13 cellular contexts compared by ENCODE assay signal in genomic region chr11:125901872-125902271, GRCh38. TPM values are rescaled to one million over a fixed set of nuclear protein-coding genes. Genes with fewer than 3 reads are reported as not detected.
DNase-seq lines count a peak whose midpoint lies in the region; ATAC-seq, FAIRE-seq and TF ChIP-seq lines count a peak whose summit lies in the region.
"Had no signal": no experiment of that assay in that cellular context is flagged by ENCODE, and none has a peak within 500 bp of the region (broad histone marks: within the 10 kb centered on the region; RNA-seq: fewer than 3 reads in every experiment).

No MANE protein-coding gene starts in this region.

- peaks cover 22 to 54% (median 40%) of the 10 kb centered on the region in 4 donors for H3K4me1 Mint-ChIP-seq in CD4-positive, CD25-positive, alpha-beta regulatory T cell
- H3K4me1 Mint-ChIP-seq in naive thymus-derived CD8-positive, alpha-beta T cell: peaks cover 17 to 52% (median 39%) of the 10 kb centered on the region in 4 donors

- in situ Hi-C loops in GM12878 (cut with MboI): no loop called here

- 93% methylated on average over 5 of the region's 6 CpGs for WGBS in HUES64
- 81% methylated on average over 6 of the region's 6 CpGs for WGBS in GM12878 (ENCODE audit: insufficient coverage, insufficient replicate concordance, low lambda C conversion rate, missing lambda C conversion rate)

- no peak overlapping the region for H3K9ac ChIP-seq in HUES64 (ENCODE audit: low read depth, low read length)
- no peak overlapping the region for H3K9ac ChIP-seq in GM12878 (ENCODE audit: control insufficient read depth, insufficient read depth, low read length)

- H2AFZ ChIP-seq in GM12878 (ENCODE audit: control insufficient read depth, low read depth, low read length) (no peak overlapping the region), OCI-LY7 (ENCODE audit: low read length) (no peak overlapping the region)

- peaks cover 15% of the 10 kb centered on the region for H3K27me3 ChIP-seq in CD4-positive, CD25-positive, alpha-beta regulatory T cell (ENCODE audit: control insufficient read depth, insufficient read depth, low read length)
- H3K27me3 ChIP-seq in HUES64 (ENCODE audit: insufficient read depth, low read length) (peaks cover 24% of the 10 kb centered on the region), GM12878 (replicated peaks in 1 of 2; ENCODE audit: control insufficient read depth in 2 of 2, insufficient read depth in 2 of 2, low read length in 1 of 2) (peaks cover 3 to 6% of the 10 kb centered on the region in 2 experiments; a peak in 3 of 4 replicates)

- FAIRE-seq in GM12878 (lab: Jason Lieb, UNC): peak; percentile 31
- FAIRE-seq: GM19239 had no signal

- no peak for TF ChIP-seq POLR2A in GM12878 (IDR thresholded peaks at IDR 0.05; ENCODE audit: low read depth, low read length)

- peak overlapping the region in 1 of 3 donors; percentile 66 for H3K27ac Mint-ChIP-seq in CD4-positive, CD25-positive, alpha-beta regulatory T cell
- H3K27ac Mint-ChIP-seq in naive thymus-derived CD8-positive, alpha-beta T cell: peak overlapping the region in 6 of 10 donors; percentile 8 to 48 (median 22)

- SMC1A ChIA-PET in GM12878 (lab: Charles Lee; ENCODE audit: uncharacterized antibody, unreplicated experiment): no interaction called here

- H3K4me1 ChIP-seq in CD4-positive, CD25-positive, alpha-beta regulatory T cell (ENCODE audit: control insufficient read depth, insufficient read depth, low read length, poor library complexity, severe bottlenecking): peaks cover 24% of the 10 kb centered on the region
- H3K4me1 ChIP-seq in HUES64 (ENCODE audit: insufficient read depth, low read length) (peaks cover 4% of the 10 kb centered on the region; the same call in 1 of the 2 replicates), GM12878 (ENCODE audit: control insufficient read depth, insufficient read depth, low read length) (peaks cover 4% of the 10 kb centered on the region; the same call in 1 of the 2 replicates), OCI-LY7 (ENCODE audit: insufficient read depth, low read length, poor library complexity, severe bottlenecking) (peaks cover 8% of the 10 kb centered on the region)

- H3K4me2 ChIP-seq in GM12878 (ENCODE audit: control insufficient read depth, insufficient read depth) (peak overlapping the region; percentile 19; the same call in 1 of the 2 replicates), OCI-LY7 (ENCODE audit: low read length) (no peak overlapping the region; the same call in 1 of the 2 replicates)

- H3K27me3 Mint-ChIP-seq in CD4-positive, CD25-positive, alpha-beta regulatory T cell: peaks cover 29% of the 10 kb centered on the region
- peaks cover 7 to 27% (median 15%) of the 10 kb centered on the region in 5 donors for H3K27me3 Mint-ChIP-seq in naive thymus-derived CD8-positive, alpha-beta T cell

- H3K36me3 ChIP-seq in CD4-positive, CD25-positive, alpha-beta regulatory T cell (ENCODE audit: control insufficient read depth, insufficient read depth, low read length): peaks cover 12% of the 10 kb centered on the region
- H3K36me3 ChIP-seq in HUES64 (ENCODE audit: insufficient read depth, low read length) (peaks cover 25% of the 10 kb centered on the region), GM12878 (ENCODE audit: control insufficient read depth in 2 of 2, insufficient read depth in 2 of 2, low read length in 1 of 2) (peaks cover 4 to 14% of the 10 kb centered on the region in 2 experiments), OCI-LY7 (ENCODE audit: insufficient read depth, low read length) (peaks cover 47% of the 10 kb centered on the region)
- H3K36me3 ChIP-seq: brain microvascular endothelial cell had no signal

- RAD21 ChIA-PET in GM12878 (lab: Charles Lee; ENCODE audit: unreplicated experiment): no interaction called here

- intact Hi-C loops in GM12878 (cut with micrococcal nuclease; ENCODE audit: unreplicated experiment) (no loop called here), OCI-LY7 (cut with micrococcal nuclease; ENCODE audit: unreplicated experiment) (no loop called here)

- H3K9me2 ChIP-seq in OCI-LY7 (ENCODE audit: insufficient read depth, low read length): no peaks in the 10 kb centered on the region

- no peak for TF ChIP-seq EP300 in GM12878 (IDR thresholded peaks at IDR 0.05; ENCODE audit: borderline replicate concordance in 1 of 2, control insufficient read depth in 1 of 2, low read depth in 2 of 2, low read length in 2 of 2)

- peak overlapping the region; percentile 3 for H3K4me3 ChIP-seq in CD4-positive, CD25-positive, alpha-beta regulatory T cell (ENCODE audit: low read depth, low read length)
- H3K4me3 ChIP-seq in HUES64 (ENCODE audit: low read length) (peak overlapping the region; percentile 26), GM12878 (peak overlapping the region; percentile 84; the same call in 1 of the 2 replicates), OCI-LY7 (ENCODE audit: low read depth, low read length, poor library complexity, severe bottlenecking) (no peak overlapping the region)

- no peak for ATAC-seq in CD4-positive, CD25-positive, alpha-beta regulatory T cell (ENCODE audit: low read depth in 2 of 2)
- ATAC-seq in GM12878: no peak
- no peak for ATAC-seq in naive thymus-derived CD8-positive, alpha-beta T cell
- ATAC-seq in HG02571 (IDR thresholded peaks at IDR 0.05; ENCODE audit: unreplicated experiment): no peak

- TF ChIP-seq CTCF in GM12878 (IDR thresholded peaks at IDR 0.05 in 2 of 3, conservative IDR thresholded peaks at IDR 0.05 in 1 of 3; ENCODE audit: control insufficient read depth in 2 of 3, extremely low read depth in 1 of 3, insufficient read depth in 1 of 3, low read depth in 3 of 3, low read length in 3 of 3) (no peak), OCI-LY7 (conservative IDR thresholded peaks at IDR 0.05; ENCODE audit: low read length) (no peak)

- TF ChIP-seq RAD21 in GM12878 (IDR thresholded peaks at IDR 0.05; ENCODE audit: insufficient read depth, low read depth, low read length): no peak

- H3K79me2 ChIP-seq in GM12878 (ENCODE audit: control insufficient read depth, insufficient read depth, low read length) (peaks cover 8% of the 10 kb centered on the region), OCI-LY7 (ENCODE audit: insufficient read depth, low read depth, low read length) (peaks cover 39% of the 10 kb centered on the region; the same call in 1 of the 2 replicates)

- peaks cover 20% of the 10 kb centered on the region for H3K36me3 Mint-ChIP-seq in CD4-positive, CD25-positive, alpha-beta regulatory T cell
- peaks cover 6 to 26% (median 7%) of the 10 kb centered on the region in 3 donors for H3K36me3 Mint-ChIP-seq in naive thymus-derived CD8-positive, alpha-beta T cell

- H3K9me3 ChIP-seq in CD4-positive, CD25-positive, alpha-beta regulatory T cell (ENCODE audit: control insufficient read depth in 2 of 2, low read length in 2 of 2): no peaks in the 10 kb centered on the region
- H3K9me3 ChIP-seq in HUES64 (ENCODE audit: insufficient read depth, low read depth, low read length) (no peaks in the 10 kb centered on the region), GM12878 (replicated peaks; ENCODE audit: control insufficient read depth, insufficient read depth, low read length) (peaks cover 1% of the 10 kb centered on the region; the same call in 2 of the 3 replicates), OCI-LY7 (ENCODE audit: low read length) (no peaks in the 10 kb centered on the region)

- no peaks in the 10 kb centered on the region for H4K20me1 ChIP-seq in GM12878 (ENCODE audit: control insufficient read depth, insufficient read depth)
- peaks cover 7% of the 10 kb centered on the region; the same call in 1 of the 2 replicates for H4K20me1 ChIP-seq in OCI-LY7 (ENCODE audit: insufficient read depth, low read length)

- DNase-seq in CD4-positive, CD25-positive, alpha-beta regulatory T cell: no peak
- no peak for DNase-seq in GM12878 (ENCODE audit: low read depth, low spot score)
- DNase-seq in naive thymus-derived CD8-positive, alpha-beta T cell: no peak
- no peak for DNase-seq in NCI-H774 (lab: John Stamatoyannopoulos, UW)
- DNase-seq in stimulated activated CD4-positive, alpha-beta T cell treated with anti-CD3 and anti-CD28 coated beads, Interleukin-4, amount 100 ng/mL, for 24 hours: no peak
- no peak for DNase-seq in OCI-LY7 (ENCODE audit: low spot score)
- DNase-seq: brain microvascular endothelial cell, Kasumi-1 had no signal

- POLR2A ChIA-PET in GM12878 (lab: Charles Lee) (interaction anchor here (2.1 kb wide), 1 partner anchor 14 kb away, joined by 13 read pairs; the partner anchor contains the start of gene HYLS1), OCI-LY7 (lab: Charles Lee) (no interaction called here)
- POLR2A ChIA-PET in naive thymus-derived CD8-positive, alpha-beta T cell (lab: Charles Lee): no interaction called here

- H3K9me3 Mint-ChIP-seq in CD4-positive, CD25-positive, alpha-beta regulatory T cell: peaks cover 0 to 4% (median 0%) of the 10 kb centered on the region in 7 donors
- H3K9me3 Mint-ChIP-seq in naive thymus-derived CD8-positive, alpha-beta T cell: peaks cover 0 to 2% (median 0%) of the 10 kb centered on the region in 9 donors

- CTCF ChIA-PET in GM12878 (lab: Yijun Ruan, JAX) (interaction anchor here (1.6 kb wide), 1 partner anchor 292 kb away, joined by 4 read pairs; no protein-coding TSS in a partner anchor), OCI-LY7 (lab: Charles Lee; ENCODE audit: unreplicated experiment) (no interaction called here)

- no peak overlapping the region for H3K27ac ChIP-seq in CD4-positive, CD25-positive, alpha-beta regulatory T cell (ENCODE audit: insufficient read depth, low read length, poor library complexity, severe bottlenecking)
- H3K27ac ChIP-seq in HUES64 (ENCODE audit: low read depth, low read length) (no peak overlapping the region), GM12878 (ENCODE audit: control insufficient read depth, insufficient read depth) (no peak overlapping the region), OCI-LY7 (ENCODE audit: low read depth, low read length, poor library complexity, severe bottlenecking) (no peak overlapping the region)
- H3K27ac ChIP-seq: brain microvascular endothelial cell had no signal

- no TSS peak for BruUV-seq in GM12878 (replicated peaks; lab: Mats Ljungman, UMichigan)
- no TSS peak for BruUV-seq in OCI-LY7 (replicated peaks; lab: Mats Ljungman, UMichigan)

- H3K4me3 Mint-ChIP-seq in CD4-positive, CD25-positive, alpha-beta regulatory T cell: peak overlapping the region; percentile 77 to 92 (median 82)
- H3K4me3 Mint-ChIP-seq in naive thymus-derived CD8-positive, alpha-beta T cell: peak overlapping the region; percentile 51 to 96 (median 77)

RNA-seq across cellular contexts. Expression of gene PUS3, which starts 1.1 kb away (rescaled TPM):
- total RNA-seq in CD4-positive, CD25-positive, alpha-beta regulatory T cell: 4.8 TPM
- polyA plus RNA-seq in CD4-positive, CD25-positive, alpha-beta regulatory T cell: 10 to 100 TPM; 11.0 to 15.1 (median 14.4) TPM
- polyA plus RNA-seq in HUES64 (2013, experiment 1 of 2): 19.0 TPM
- polyA plus RNA-seq in HUES64 (2013, experiment 2 of 2): 20.8 TPM
- total RNA-seq in GM12878 (2013; cell fraction: nucleolus; rRNA removed): 7.4 and 9.0 TPM in 2 replicates
- total RNA-seq in GM12878 (2014; rRNA removed) (11.2 and 12.3 TPM in 2 replicates), GM12878 (2014; rRNA removed; fragmentation: Illumina TruSeq; extraction: Trizol) (18.5 and 22.4 TPM in 2 replicates), GM12878 (2021) (11.9 and 12.1 TPM in 2 replicates), OCI-LY7 (2022) (9.2 and 10.2 TPM in 2 replicates)
- 7.5 TPM for polyA plus RNA-seq in GM12878 (2011; ENCODE audit: low read depth)
- polyA plus RNA-seq in GM12878 (2011; rRNA removed) (10.9 and 15.9 TPM in 2 replicates), GM12878 (2014; fragmentation: Illumina TruSeq; extraction: Trizol) (21.2 and 24.7 TPM in 2 replicates), GM12878 (2014; fragmentation: Nextera tagmentation; extraction: Ambion mirVana) (10 to 100 TPM; 19.2 to 20.3 TPM), GM12878 (2014; rRNA removed) (9.6 and 11.3 TPM in 2 replicates), GM12878 (2016; fragmentation: Nextera tagmentation; extraction: Ambion mirVana) (10 to 100 TPM; 13.3 to 15.2 TPM)
- polyA plus RNA-seq in GM12878 (2011; cell fraction: cytosol; rRNA removed): 6.6 and 9.2 TPM in 2 replicates
- polyA plus RNA-seq in GM12878 (2011; cell fraction: nucleus; rRNA removed): 5.6 and 6.2 TPM in 2 replicates
- polyA plus RNA-seq in GM12878 (2012): 10.6 and 14.8 TPM in 2 replicates
- 9.3 and 14.3 TPM in 2 replicates for polyA minus RNA-seq in GM12878 (2011; rRNA and poly(A)+ RNA removed)
- polyA minus RNA-seq in GM12878 (2011; cell fraction: cytosol; rRNA and poly(A)+ RNA removed): 2.7 and 3.5 TPM in 2 replicates
- polyA minus RNA-seq in GM12878 (2011; cell fraction: nucleus; rRNA and poly(A)+ RNA removed): 3.3 and 5.1 TPM in 2 replicates
- total RNA-seq in naive thymus-derived CD8-positive, alpha-beta T cell: 1 to 10 TPM; 8.2 to 8.4 TPM
- 10 to 100 TPM in 1 of 3 donors, 1 to 10 TPM in 2; 9.5 to 16.7 (median 9.8) TPM for polyA plus RNA-seq in naive thymus-derived CD8-positive, alpha-beta T cell
- 7.7 and 8.6 TPM in 2 replicates for total RNA-seq in OCI-LY7 (2014; rRNA removed; shearing (Covaris generic))

RNA-seq across cellular contexts. Expression of gene DDX25, which starts 2.4 kb away (rescaled TPM):
- not detected for total RNA-seq in CD4-positive, CD25-positive, alpha-beta regulatory T cell
- not detected for polyA plus RNA-seq in CD4-positive, CD25-positive, alpha-beta regulatory T cell
- polyA plus RNA-seq in HUES64 (2013, experiment 1 of 2): 11.7 TPM
- 12.3 TPM for polyA plus RNA-seq in HUES64 (2013, experiment 2 of 2)
- total RNA-seq in GM12878 (2013; cell fraction: nucleolus; rRNA removed): not detected in 2 replicates
- total RNA-seq in GM12878 (2014; rRNA removed) (not detected in 2 replicates), GM12878 (2014; rRNA removed; fragmentation: Illumina TruSeq; extraction: Trizol) (not detected in 2 replicates), GM12878 (2021) (not detected in 2 replicates), OCI-LY7 (2022) (0.31 TPM in 1 of 2 replicates, not detected in the other)
- not detected for polyA plus RNA-seq in GM12878 (2011; ENCODE audit: low read depth)
- polyA plus RNA-seq in GM12878 (2011; rRNA removed) (0.05 TPM in 1 of 2 replicates, not detected in the other), GM12878 (2014; fragmentation: Illumina TruSeq; extraction: Trizol) (0.13 TPM in 1 of 2 replicates, not detected in the other), GM12878 (2014; fragmentation: Nextera tagmentation; extraction: Ambion mirVana) (not detected), GM12878 (2014; rRNA removed) (not detected in 2 replicates), GM12878 (2016; fragmentation: Nextera tagmentation; extraction: Ambion mirVana) (not detected)
- 0.01 TPM in 1 of 2 replicates, not detected in the other for polyA plus RNA-seq in GM12878 (2011; cell fraction: cytosol; rRNA removed)
- 0.03 and 0.04 TPM in 2 replicates for polyA plus RNA-seq in GM12878 (2011; cell fraction: nucleus; rRNA removed)
- polyA plus RNA-seq in GM12878 (2012): not detected in 2 replicates
- not detected in 2 replicates for polyA minus RNA-seq in GM12878 (2011; rRNA and poly(A)+ RNA removed)
- not detected in 2 replicates for polyA minus RNA-seq in GM12878 (2011; cell fraction: cytosol; rRNA and poly(A)+ RNA removed)
- polyA minus RNA-seq in GM12878 (2011; cell fraction: nucleus; rRNA and poly(A)+ RNA removed): not detected in 2 replicates
- under 1 TPM in 1 of 2 experiments, not detected in 1; 0.52 TPM for total RNA-seq in naive thymus-derived CD8-positive, alpha-beta T cell
- under 1 TPM in 1 of 3 donors, not detected in 2; 0.89 TPM for polyA plus RNA-seq in naive thymus-derived CD8-positive, alpha-beta T cell
- total RNA-seq in OCI-LY7 (2014; rRNA removed; shearing (Covaris generic)): 0.13 TPM in 1 of 2 replicates, not detected in the other
- total RNA-seq: glomerular endothelial cell, myocyte had no signal

RNA-seq across cellular contexts. Expression of gene HYLS1, which starts 14.4 kb away (rescaled TPM):
- 3.1 TPM for total RNA-seq in CD4-positive, CD25-positive, alpha-beta regulatory T cell
- 10 to 100 TPM in 3 of 4 donors, 1 to 10 TPM in 1; 6.7 to 13.3 (median 11.8) TPM for polyA plus RNA-seq in CD4-positive, CD25-positive, alpha-beta regulatory T cell
- 7.0 TPM for polyA plus RNA-seq in HUES64 (2013, experiment 1 of 2)
- polyA plus RNA-seq in HUES64 (2013, experiment 2 of 2): 9.3 TPM
- total RNA-seq in GM12878 (2013; cell fraction: nucleolus; rRNA removed): 4.6 and 5.7 TPM in 2 replicates
- total RNA-seq in GM12878 (2014; rRNA removed) (11.9 and 13.5 TPM in 2 replicates), GM12878 (2014; rRNA removed; fragmentation: Illumina TruSeq; extraction: Trizol) (17.6 and 18.6 TPM in 2 replicates), GM12878 (2021) (11.7 and 11.9 TPM in 2 replicates), OCI-LY7 (2022) (18.3 and 22.9 TPM in 2 replicates)
- polyA plus RNA-seq in GM12878 (2011; ENCODE audit: low read depth): 6.9 TPM
- polyA plus RNA-seq in GM12878 (2011; rRNA removed) (14.8 and 21.1 TPM in 2 replicates), GM12878 (2014; fragmentation: Illumina TruSeq; extraction: Trizol) (18.8 and 20.4 TPM in 2 replicates), GM12878 (2014; fragmentation: Nextera tagmentation; extraction: Ambion mirVana) (10 to 100 TPM; 16.7 to 35.1 TPM), GM12878 (2014; rRNA removed) (11.2 and 13.3 TPM in 2 replicates), GM12878 (2016; fragmentation: Nextera tagmentation; extraction: Ambion mirVana) (10 to 100 TPM; 18.7 to 21.7 TPM)
- polyA plus RNA-seq in GM12878 (2011; cell fraction: cytosol; rRNA removed): 6.6 and 6.7 TPM in 2 replicates
- polyA plus RNA-seq in GM12878 (2011; cell fraction: nucleus; rRNA removed): 7.2 and 7.8 TPM in 2 replicates
- 5.9 and 6.6 TPM in 2 replicates for polyA plus RNA-seq in GM12878 (2012)
- 6.6 and 8.9 TPM in 2 replicates for polyA minus RNA-seq in GM12878 (2011; rRNA and poly(A)+ RNA removed)
- 3.1 and 3.5 TPM in 2 replicates for polyA minus RNA-seq in GM12878 (2011; cell fraction: cytosol; rRNA and poly(A)+ RNA removed)
- 3.9 and 6.9 TPM in 2 replicates for polyA minus RNA-seq in GM12878 (2011; cell fraction: nucleus; rRNA and poly(A)+ RNA removed)
- 1 to 10 TPM; 4.8 to 5.1 TPM for total RNA-seq in naive thymus-derived CD8-positive, alpha-beta T cell
- 1 to 10 TPM; 4.1 to 7.5 (median 4.4) TPM for polyA plus RNA-seq in naive thymus-derived CD8-positive, alpha-beta T cell
- 25.1 and 31.5 TPM in 2 replicates for total RNA-seq in OCI-LY7 (2014; rRNA removed; shearing (Covaris generic))

RNA-seq across cellular contexts. Expression of gene VSIG10L2, which starts 44.0 kb away (rescaled TPM):
- total RNA-seq in CD4-positive, CD25-positive, alpha-beta regulatory T cell: not detected
- polyA plus RNA-seq in CD4-positive, CD25-positive, alpha-beta regulatory T cell: not detected
- polyA plus RNA-seq in HUES64 (2013, experiment 1 of 2): not detected
- not detected for polyA plus RNA-seq in HUES64 (2013, experiment 2 of 2)
- total RNA-seq in GM12878 (2013; cell fraction: nucleolus; rRNA removed): not detected in 2 replicates
- total RNA-seq in GM12878 (2014; rRNA removed) (not detected in 2 replicates), GM12878 (2014; rRNA removed; fragmentation: Illumina TruSeq; extraction: Trizol) (not detected in 2 replicates), GM12878 (2021) (not detected in 2 replicates), OCI-LY7 (2022) (not detected in 2 replicates)
- polyA plus RNA-seq in GM12878 (2011; ENCODE audit: low read depth): not detected
- polyA plus RNA-seq in GM12878 (2011; rRNA removed) (not detected in 2 replicates), GM12878 (2014; fragmentation: Illumina TruSeq; extraction: Trizol) (not detected in 2 replicates), GM12878 (2014; fragmentation: Nextera tagmentation; extraction: Ambion mirVana) (under 1 TPM in 1 of 2 experiments, not detected in 1; 0.02 TPM), GM12878 (2014; rRNA removed) (not detected in 2 replicates), GM12878 (2016; fragmentation: Nextera tagmentation; extraction: Ambion mirVana) (not detected)
- not detected in 2 replicates for polyA plus RNA-seq in GM12878 (2011; cell fraction: cytosol; rRNA removed)
- polyA plus RNA-seq in GM12878 (2011; cell fraction: nucleus; rRNA removed): not detected in 2 replicates
- polyA plus RNA-seq in GM12878 (2012): not detected in 2 replicates
- polyA minus RNA-seq in GM12878 (2011; rRNA and poly(A)+ RNA removed): not detected in 2 replicates
- not detected in 2 replicates for polyA minus RNA-seq in GM12878 (2011; cell fraction: cytosol; rRNA and poly(A)+ RNA removed)
- not detected in 2 replicates for polyA minus RNA-seq in GM12878 (2011; cell fraction: nucleus; rRNA and poly(A)+ RNA removed)
- not detected for total RNA-seq in naive thymus-derived CD8-positive, alpha-beta T cell
- not detected for polyA plus RNA-seq in naive thymus-derived CD8-positive, alpha-beta T cell
- not detected in 2 replicates for total RNA-seq in OCI-LY7 (2014; rRNA removed; shearing (Covaris generic))
- total RNA-seq: glomerular endothelial cell, myocyte had no signal
